6 cellular contexts compared by ENCODE assay signal in genomic region chr22:19446603-19447387, GRCh38. TPM values are rescaled to one million over a fixed set of nuclear protein-coding genes. Genes with fewer than 3 reads are reported as not detected.
DNase-seq lines count a peak whose midpoint lies in the region; ATAC-seq, FAIRE-seq and TF ChIP-seq lines count a peak whose summit lies in the region.

No MANE protein-coding gene starts in this region.

- DNase-seq in activated naive CD4-positive, alpha-beta T cell treated with anti-CD3 and anti-CD28 coated beads for 36 hours: no peak
- DNase-seq in activated naive CD4-positive, alpha-beta T cell treated with anti-CD3 and anti-CD28 coated beads, Interleukin-2, amount 50 U/mL, for 16 hours: no peak
- DNase-seq in colonic mucosa: peak; percentile 32
- no peak for DNase-seq in pancreas
- no peak for DNase-seq in T-helper 9 cell

- H3K4me1 ChIP-seq in colonic mucosa (peaks cover 13% of the 10 kb centered on the region), pancreas (peaks cover 8 to 19% (median 17%) of the 10 kb centered on the region in 3 donors)

- CTCF ChIA-PET in activated naive CD4-positive, alpha-beta T cell treated with anti-CD3 and anti-CD28 coated beads for 36 hours (lab: Charles Lee): interaction anchor here (0.7 kb wide), 1 partner anchor 13 kb away, joined by 3 read pairs; no protein-coding TSS in a partner anchor

- peaks cover 46% of the 10 kb centered on the region for H3K4me1 Mint-ChIP-seq in activated naive CD4-positive, alpha-beta T cell treated with anti-CD3 and anti-CD28 coated beads for 36 hours (ENCODE audit: low read depth)

- TF ChIP-seq CTCF in colonic mucosa (IDR thresholded peaks at IDR 0.05) (no peak), pancreas (IDR thresholded peaks at IDR 0.05) (no peak)

- no peak for FAIRE-seq in pancreas (lab: Jason Lieb, UNC)

- peak overlapping the region; percentile 67 to 70 for H3K9ac ChIP-seq in colonic mucosa (ENCODE audit: low read depth in 2 of 2, low read length in 2 of 2)

- WGBS in pancreas, 2 donors: 12% methylated on average over 31 of the region's 31 CpGs

- peak overlapping the region; percentile 94 for H3K4me3 ChIP-seq in colonic mucosa
- peak overlapping the region; percentile 51 to 96 (median 84) for H3K4me3 ChIP-seq in pancreas

- H3K27me3 ChIP-seq in colonic mucosa (no peaks in the 10 kb centered on the region), pancreas (no peaks in the 10 kb centered on the region)

- H3K36me3 ChIP-seq in colonic mucosa (no peaks in the 10 kb centered on the region), pancreas (peaks cover 0 to 11% (median 5%) of the 10 kb centered on the region in 3 donors)

- no peaks in the 10 kb centered on the region for H3K9me3 Mint-ChIP-seq in activated naive CD4-positive, alpha-beta T cell treated with anti-CD3 and anti-CD28 coated beads for 36 hours

- no peaks in the 10 kb centered on the region for H3K9me3 ChIP-seq in colonic mucosa
- H3K9me3 ChIP-seq in pancreas: no peaks in the 10 kb centered on the region

- H3K27me3 Mint-ChIP-seq in activated naive CD4-positive, alpha-beta T cell treated with anti-CD3 and anti-CD28 coated beads for 36 hours (ENCODE audit: low read depth): no peaks in the 10 kb centered on the region

- H3K27ac ChIP-seq in colonic mucosa (peak overlapping the region; percentile 87), pancreas (peak overlapping the region; percentile 93 to 97 (median 94))

- ATAC-seq in pancreas: peak; percentile 2 to 16 (median 6)
- ATAC-seq in GM18502 (IDR thresholded peaks at IDR 0.05; ENCODE audit: poor library complexity, unreplicated experiment): no peak

- H3K27ac Mint-ChIP-seq in activated naive CD4-positive, alpha-beta T cell treated with anti-CD3 and anti-CD28 coated beads for 36 hours: peak overlapping the region; percentile 80

- peaks cover 19% of the 10 kb centered on the region for H3K36me3 Mint-ChIP-seq in activated naive CD4-positive, alpha-beta T cell treated with anti-CD3 and anti-CD28 coated beads for 36 hours (ENCODE audit: low read depth)

- intact Hi-C loops in activated naive CD4-positive, alpha-beta T cell treated with anti-CD3 and anti-CD28 coated beads for 36 hours (cut with micrococcal nuclease): loop anchor here (1.0 to 5.0 kb wide), 2 partner anchors 14 to 161 kb away; partner anchors contain the start of gene MRPL40
- intact Hi-C loops in colonic mucosa (cut with DNase I) (no loop called here), pancreas (cut with DNase I) (no loop called here)

- peak overlapping the region; percentile 86 for H3K4me3 Mint-ChIP-seq in activated naive CD4-positive, alpha-beta T cell treated with anti-CD3 and anti-CD28 coated beads for 36 hours

RNA-seq across cellular contexts. Expression of gene C22orf39, which starts 0.7 kb away (rescaled TPM):
- 10 to 100 TPM; 29.3 to 30.2 TPM for total RNA-seq in activated naive CD4-positive, alpha-beta T cell treated with anti-CD3 and anti-CD28 coated beads for 36 hours
- 10 to 100 TPM; 21.6 to 21.8 TPM for total RNA-seq in colonic mucosa
- total RNA-seq in pancreas: 10 to 100 TPM; 13.3 to 19.9 (median 18.8) TPM
- 10 to 100 TPM; 22.2 to 23.1 TPM for polyA plus RNA-seq in pancreas

RNA-seq across cellular contexts. Expression of gene MRPL40, which starts 14.4 kb away (rescaled TPM):
- 10 to 100 TPM; 32.6 to 34.9 TPM for total RNA-seq in activated naive CD4-positive, alpha-beta T cell treated with anti-CD3 and anti-CD28 coated beads for 36 hours
- total RNA-seq in colonic mucosa: 10 to 100 TPM; 16.1 to 24.7 TPM
- total RNA-seq in pancreas: 10 to 100 TPM; 10.4 to 19.1 (median 13.5) TPM
- 10 to 100 TPM; 27.2 to 32.0 TPM for polyA plus RNA-seq in pancreas

RNA-seq across cellular contexts. Expression of gene HIRA, which starts 15.3 kb away (rescaled TPM):
- 10 to 100 TPM; 16.2 to 18.0 TPM for total RNA-seq in activated naive CD4-positive, alpha-beta T cell treated with anti-CD3 and anti-CD28 coated beads for 36 hours
- total RNA-seq in colonic mucosa (10 to 100 TPM; 22.3 to 41.5 TPM), pancreas (10 to 100 TPM in 2 of 6 donors, 1 to 10 TPM in 4; 8.8 to 14.6 (median 9.5) TPM)
- polyA plus RNA-seq in pancreas: 10 to 100 TPM in 1 of 2 donors, 1 to 10 TPM in 1; 6.1 to 12.2 TPM

RNA-seq across cellular contexts. Expression of gene UFD1, which starts 32.2 kb away (rescaled TPM):
- total RNA-seq in activated naive CD4-positive, alpha-beta T cell treated with anti-CD3 and anti-CD28 coated beads for 36 hours: 10 to 100 TPM; 75.1 to 83.3 TPM
- 10 to 100 TPM; 45.7 to 73.6 TPM for total RNA-seq in colonic mucosa
- total RNA-seq in pancreas: 10 to 100 TPM; 14.2 to 24.1 (median 21.8) TPM
- polyA plus RNA-seq in pancreas: 10 to 100 TPM; 24.7 to 37.9 TPM

RNA-seq across cellular contexts. Expression of gene CDC45, which starts 32.9 kb away (rescaled TPM):
- 10 to 100 TPM; 86.3 to 91.7 TPM for total RNA-seq in activated naive CD4-positive, alpha-beta T cell treated with anti-CD3 and anti-CD28 coated beads for 36 hours
- total RNA-seq in colonic mucosa (10 to 100 TPM in 1 of 2 donors, 1 to 10 TPM in 1; 5.1 to 35.9 TPM), pancreas (1 to 10 TPM in 1 of 6 donors, under 1 TPM in 3, not detected in 2; 0.32 to 1.3 (median 0.67) TPM)
- polyA plus RNA-seq in pancreas: under 1 TPM; 0.28 to 0.84 TPM
